In the genomic region with DNA sequence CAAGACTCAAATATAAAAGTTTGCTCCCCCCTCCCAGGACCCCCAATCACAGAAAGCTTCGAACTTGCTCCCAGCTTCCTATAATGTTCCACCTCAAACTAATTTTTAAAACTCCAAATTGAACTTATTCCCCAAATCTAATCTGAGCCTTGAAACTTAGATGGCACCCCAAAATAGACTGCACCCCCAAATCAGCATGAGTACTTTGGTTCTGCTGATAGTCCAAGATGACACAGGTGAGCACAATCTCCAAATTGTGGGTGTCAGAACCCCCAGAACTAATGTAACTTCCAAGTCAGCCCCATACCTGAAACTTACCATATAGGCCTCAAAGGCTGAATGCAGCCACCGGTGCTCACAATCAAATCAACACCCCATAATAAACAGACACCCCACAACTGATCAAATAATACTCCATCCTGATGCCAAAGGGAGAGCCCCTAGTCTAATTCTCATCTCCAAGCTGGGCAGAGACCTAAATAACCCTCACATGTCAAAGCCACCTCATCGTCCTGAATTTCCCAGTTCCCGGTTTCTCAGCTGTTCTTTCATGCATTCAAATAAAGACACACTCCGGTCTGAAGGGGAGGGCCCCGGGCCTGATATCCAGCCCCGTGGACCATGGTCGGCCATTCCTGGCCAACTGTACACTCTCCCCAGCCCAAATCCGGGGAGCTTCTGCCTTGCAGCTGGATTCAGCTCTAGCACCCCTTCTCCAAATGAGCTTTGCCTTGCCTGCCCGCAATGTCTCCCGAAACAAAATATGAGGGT, we compare ENCODE assay signal across 9 cellular contexts. TPM values are rescaled to one million over a fixed set of nuclear protein-coding genes. Genes with fewer than 3 reads are reported as not detected.
A peak's percentile ranks its signal among the peaks of the same experiment; 100 is the strongest.
DNase-seq lines count a peak whose midpoint lies in the region; ATAC-seq and TF ChIP-seq lines count a peak whose summit lies in the region.
"Had no signal": no experiment of that assay in that cellular context is flagged by ENCODE, and none has a peak within 500 bp of the region (broad histone marks: within the 10 kb centered on the region; RNA-seq: fewer than 3 reads in every experiment).

No MANE protein-coding gene starts in this region.

- no peaks in the 10 kb centered on the region for H3K9me3 ChIP-seq in right cardiac atrium (ENCODE audit: control insufficient read depth, low read length)
- no peaks in the 10 kb centered on the region for H3K9me3 ChIP-seq in muscle layer of duodenum (ENCODE audit: control insufficient read depth in 1 of 2, low read length in 2 of 2)
- H3K9me3 ChIP-seq in uterus = no peaks in the 10 kb centered on the region

- H3K4me3 ChIP-seq in right cardiac atrium (ENCODE audit: low read length) = peak overlapping the region; percentile 21
- peak overlapping the region in 1 of 2 donors; percentile 42 for H3K4me3 ChIP-seq in muscle layer of duodenum (ENCODE audit: low read depth in 1 of 2, low read length in 2 of 2)
- H3K4me3 ChIP-seq in uterus = no peak overlapping the region

- DNase-seq in right cardiac atrium = peak in 1 of 3 donors; percentile 50
- DNase-seq in left cardiac atrium = no peak
- DNase-seq in caudate nucleus (lab: John Stamatoyannopoulos, UW) = no peak
- no peak for DNase-seq in uterus
- no peak for DNase-seq in hypothalamus (lab: John Stamatoyannopoulos, UW)
- no peak for DNase-seq in NCI-H345 treated with DMSO at 0.1 percent for 48 hours (lab: John Stamatoyannopoulos, UW; ENCODE audit: unreplicated experiment)

- 52% methylated on average over 11 of the region's 11 CpGs for WGBS in right cardiac atrium

- H3K36me3 ChIP-seq in muscle layer of duodenum (ENCODE audit: control insufficient read depth in 1 of 2, insufficient read depth in 2 of 2, low read length in 2 of 2) (no peaks in the 10 kb centered on the region), uterus (no peaks in the 10 kb centered on the region)

- TF ChIP-seq POLR2A in uterus (IDR thresholded peaks at IDR 0.05) = no peak

- no peak for ATAC-seq in right cardiac atrium
- no peak for ATAC-seq in left cardiac atrium
- ATAC-seq in GM21528 (IDR thresholded peaks at IDR 0.05; ENCODE audit: low FRiP score, unreplicated experiment) = no peak

- H3K27me3 ChIP-seq in right cardiac atrium (ENCODE audit: control insufficient read depth, insufficient read depth) = no peaks in the 10 kb centered on the region
- H3K27me3 ChIP-seq in muscle layer of duodenum (ENCODE audit: low read depth, low read length) = no peaks in the 10 kb centered on the region
- peaks cover 0 to 15% of the 10 kb centered on the region in 2 donors for H3K27me3 ChIP-seq in uterus

- H3K27ac ChIP-seq in right cardiac atrium (ENCODE audit: low read length) (peak overlapping the region; percentile 77), caudate nucleus (ENCODE audit: low read depth, low read length) (peak overlapping the region; percentile 62), muscle layer of duodenum (ENCODE audit: low read length) (peak overlapping the region; percentile 72), uterus (peak overlapping the region; percentile 63 to 96)

- peaks cover 5% of the 10 kb centered on the region for H3K4me1 ChIP-seq in right cardiac atrium (ENCODE audit: control insufficient read depth, insufficient read depth, low read length)
- peaks cover 10 to 42% of the 10 kb centered on the region in 2 donors for H3K4me1 ChIP-seq in muscle layer of duodenum (ENCODE audit: control insufficient read depth in 1 of 2, insufficient read depth in 2 of 2, low read length in 2 of 2)
- H3K4me1 ChIP-seq in uterus = peaks cover 4 to 6% of the 10 kb centered on the region in 2 donors

- no peak for TF ChIP-seq CTCF in uterus (IDR thresholded peaks at IDR 0.05)

- intact Hi-C loops in right cardiac atrium (cut with DNase I) (loop anchor here in 1 of 4 donors (5.0 kb wide), 1 partner anchor 109 kb away; no protein-coding TSS in a partner anchor), left cardiac atrium (cut with DNase I) (no loop called here), uterus (cut with DNase I; ENCODE audit: low total_unique reads) (no loop called here)

RNA-seq across cellular contexts. Expression of a gene that starts 1.8 kb away (rescaled TPM):
- total RNA-seq in right cardiac atrium = 10 to 100 TPM in 2 of 4 donors, 1 to 10 TPM in 2; 6.7 to 16.8 (median 10.1) TPM
- polyA plus RNA-seq in right cardiac atrium = 6.9 TPM
- 10 to 100 TPM; 14.1 to 19.8 TPM for total RNA-seq in left cardiac atrium
- 10 to 100 TPM in 3 of 4 donors, 1 to 10 TPM in 1; 9.7 to 32.8 (median 22.7) TPM for total RNA-seq in uterus

RNA-seq across cellular contexts. Expression of a gene that starts 8.7 kb away (rescaled TPM):
- total RNA-seq in right cardiac atrium (100 to 1,000 TPM; 188 to 219 (median 193) TPM), left cardiac atrium (100 to 1,000 TPM; 174 to 198 TPM), uterus (100 to 1,000 TPM in 2 of 4 donors, 10 to 100 TPM in 2; 30.8 to 153 (median 101) TPM)
- polyA plus RNA-seq in right cardiac atrium = 357 TPM

RNA-seq across cellular contexts. Expression of a gene that starts 14.7 kb away (rescaled TPM):
- 1 to 10 TPM in 2 of 4 donors, under 1 TPM in 2; 0.91 to 1.1 (median 0.98) TPM for total RNA-seq in right cardiac atrium
- 1.2 TPM for polyA plus RNA-seq in right cardiac atrium
- 1 to 10 TPM; 1.2 to 1.8 TPM for total RNA-seq in left cardiac atrium
- 1 to 10 TPM in 1 of 4 donors, under 1 TPM in 1, not detected in 2; 0.51 to 3.4 TPM for total RNA-seq in uterus

RNA-seq across cellular contexts. Expression of a gene that starts 22.8 kb away (rescaled TPM):
- total RNA-seq in right cardiac atrium = 1 to 10 TPM; 3.3 to 5.3 (median 3.7) TPM
- polyA plus RNA-seq in right cardiac atrium = 11.3 TPM
- 1 to 10 TPM; 2.5 to 3.5 TPM for total RNA-seq in left cardiac atrium
- total RNA-seq in uterus = 1 to 10 TPM in 1 of 4 donors, under 1 TPM in 3; 0.14 to 10.0 (median 0.85) TPM

RNA-seq across cellular contexts. Expression of a gene that starts 25.2 kb away (rescaled TPM):
- under 1 TPM in 1 of 4 donors, not detected in 3; 0.18 TPM for total RNA-seq in right cardiac atrium
- 0.09 TPM for polyA plus RNA-seq in right cardiac atrium
- total RNA-seq in left cardiac atrium = under 1 TPM in 1 of 2 donors, not detected in 1; 0.21 TPM
- under 1 TPM in 2 of 4 donors, not detected in 2; 0.14 to 0.34 TPM for total RNA-seq in uterus
- total RNA-seq: pulmonary artery endothelial cell had no signal
